In the genomic region with DNA sequence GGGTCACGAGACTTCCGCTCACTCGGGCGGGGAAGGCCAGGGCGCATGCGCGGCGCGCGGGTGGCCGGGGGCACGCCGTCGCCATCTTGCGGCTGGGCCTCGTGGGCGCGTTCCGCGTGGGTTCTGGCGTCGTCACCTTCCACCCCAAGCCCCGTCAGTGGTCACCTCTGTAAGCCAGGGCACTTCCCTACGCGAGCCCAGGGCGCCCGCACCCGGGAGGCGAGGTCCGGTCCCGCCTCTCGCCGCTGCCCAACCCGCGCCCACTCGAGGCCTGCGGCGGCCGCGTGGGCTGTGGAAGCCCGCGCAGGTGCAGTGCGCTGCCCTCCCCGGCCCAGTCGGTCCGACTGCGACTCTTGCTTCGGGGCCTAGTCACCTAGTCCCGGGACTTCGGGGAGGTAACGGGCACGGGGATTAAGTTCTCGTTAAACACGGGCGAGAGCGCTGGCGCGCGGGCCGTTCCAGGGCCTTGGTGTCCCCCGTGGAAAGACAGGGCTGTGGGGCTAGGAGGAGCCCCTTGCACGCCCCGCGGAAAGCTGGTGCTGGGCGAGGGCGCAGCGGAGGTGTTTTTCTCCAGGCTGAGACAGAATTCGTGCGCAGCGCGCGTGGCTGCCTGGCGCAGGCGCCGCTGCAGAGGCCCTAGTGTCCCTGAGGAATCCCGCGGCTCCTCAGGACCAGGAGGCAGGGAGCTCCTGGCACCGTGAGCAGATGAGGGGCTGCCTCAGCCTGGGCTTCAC, we compare ENCODE assay signal across 8 cellular contexts. TPM values are rescaled to one million over a fixed set of nuclear protein-coding genes. Genes with fewer than 3 reads are reported as not detected.
DNase-seq lines count a peak whose midpoint lies in the region; ATAC-seq and TF ChIP-seq lines count a peak whose summit lies in the region.

No MANE protein-coding gene starts in this region.

- H3K27me3 Mint-ChIP-seq in activated B cell treated with CpG ODN at 0.5 μM for 24 hours: no peaks in the 10 kb centered on the region

- intact Hi-C loops in activated B cell treated with CpG ODN at 0.5 μM for 24 hours (cut with micrococcal nuclease): loop anchor here (1.0 to 5.0 kb wide), 5 partner anchors 10 to 151 kb away; partner anchors contain the start of genes ALYREF, ANAPC11, CENPX and LRRC45

- H3K4me3 ChIP-seq in cardiac fibroblast (replicated peaks in 1 of 2; ENCODE audit: low read depth in 2 of 2, low read length in 2 of 2): peak overlapping the region; percentile 73 to 84

- POLR2A ChIA-PET in activated B cell treated with CpG ODN at 0.5 μM for 24 hours (lab: Charles Lee): interaction anchor here (0.5 to 5.7 kb wide), 16 partner anchors 9 to 551 kb away, joined by 3 to 77 read pairs (median 4); partner anchors contain the start of genes ARL16, FAAP100, HGS and MAFG

- DNase-seq in NCI-H2107 (lab: John Stamatoyannopoulos, UW): peak; percentile 88
- peak; percentile 96 for DNase-seq in activated B cell treated with CpG ODN at 0.5 μM for 24 hours
- peak; percentile 87 to 94 for DNase-seq in cardiac fibroblast (ENCODE audit: low read depth in 2 of 2)
- DNase-seq in islet precursor cell: peak; percentile 83
- peak; percentile 88 to 97 (median 89) for DNase-seq in stimulated activated CD4-positive, alpha-beta T cell treated with anti-CD3 and anti-CD28 coated beads, Interleukin-12 subunit alpha, Interleukin-12 subunit beta, amount 100 ng/mL, for 48 hours (ENCODE audit: low read depth in 2 of 3, low spot score in 1 of 3)

- ATAC-seq in HG02763 (IDR thresholded peaks at IDR 0.05; ENCODE audit: unreplicated experiment) (peak; percentile 50), activated B cell treated with CpG ODN at 0.5 μM for 24 hours (ENCODE audit: low read depth) (peak; percentile 18), GM19395 (IDR thresholded peaks at IDR 0.05; ENCODE audit: unreplicated experiment) (no peak)

- peak overlapping the region; percentile 87 for H3K4me3 Mint-ChIP-seq in activated B cell treated with CpG ODN at 0.5 μM for 24 hours

- H3K4me1 Mint-ChIP-seq in activated B cell treated with CpG ODN at 0.5 μM for 24 hours: peaks cover 39% of the 10 kb centered on the region

- peaks cover 28% of the 10 kb centered on the region for H3K36me3 Mint-ChIP-seq in activated B cell treated with CpG ODN at 0.5 μM for 24 hours (ENCODE audit: low read depth)

- no peaks in the 10 kb centered on the region for H3K9me3 Mint-ChIP-seq in activated B cell treated with CpG ODN at 0.5 μM for 24 hours

- H3K27ac Mint-ChIP-seq in activated B cell treated with CpG ODN at 0.5 μM for 24 hours: peak overlapping the region; percentile 93

- peak; percentile 31 for TF ChIP-seq CTCF in GM12873 (IDR thresholded peaks at IDR 0.05; ENCODE audit: insufficient read depth, low read depth, low read length, missing control alignments)
- no peak for TF ChIP-seq CTCF in activated B cell treated with CpG ODN at 0.5 μM for 24 hours (IDR thresholded peaks at IDR 0.05)
- no peak for TF ChIP-seq CTCF in cardiac fibroblast (IDR thresholded peaks at IDR 0.05; ENCODE audit: low read depth, low read length)

- CTCF ChIA-PET in activated B cell treated with CpG ODN at 0.5 μM for 24 hours (lab: Charles Lee): no interaction called here

RNA-seq across cellular contexts. Expression of gene ARHGDIA, which starts 0.4 kb away (rescaled TPM):
- total RNA-seq in activated B cell treated with CpG ODN at 0.5 μM for 24 hours: 396 and 464 TPM in 2 replicates

RNA-seq across cellular contexts. Expression of gene P4HB, which starts 11.2 kb away (rescaled TPM):
- total RNA-seq in activated B cell treated with CpG ODN at 0.5 μM for 24 hours: 202 and 225 TPM in 2 replicates

RNA-seq across cellular contexts. Expression of gene ALYREF, which starts 19.8 kb away (rescaled TPM):
- 85.3 and 99.3 TPM in 2 replicates for total RNA-seq in activated B cell treated with CpG ODN at 0.5 μM for 24 hours

RNA-seq across cellular contexts. Expression of gene ANAPC11, which starts 20.0 kb away (rescaled TPM):
- total RNA-seq in activated B cell treated with CpG ODN at 0.5 μM for 24 hours: 64.2 and 83.8 TPM in 2 replicates

RNA-seq across cellular contexts. Expression of gene NPB, which starts 30.5 kb away (rescaled TPM):
- total RNA-seq in activated B cell treated with CpG ODN at 0.5 μM for 24 hours: 0.24 and 0.27 TPM in 2 replicates
